27 cellular contexts compared by ENCODE assay signal in genomic region chr20:8228315-8228714, GRCh38.
A peak's percentile ranks its signal among the peaks of the same experiment; 100 is the strongest.
DNase-seq lines count a peak whose midpoint lies in the region; ATAC-seq and TF ChIP-seq lines count a peak whose summit lies in the region.
"Had no signal": no experiment of that assay in that cellular context is flagged by ENCODE, and none has a peak within 500 bp of the region (broad histone marks: within the 10 kb centered on the region; RNA-seq: fewer than 3 reads in every experiment).

No MANE protein-coding gene starts in this region.

- ATAC-seq in DND-41 (ENCODE audit: insufficient read depth, low read depth) (0 out of 3 replicates have a peak, but pooled peaks have one; percentile 9), GM19463 (IDR thresholded peaks at IDR 0.05; ENCODE audit: unreplicated experiment) (peak; percentile 72), HG03432 (IDR thresholded peaks at IDR 0.05; ENCODE audit: unreplicated experiment) (peak; percentile 62), left lung (no peak)
- ATAC-seq in stimulated activated memory B cell treated with anti-CD40 and anti-IgM and Interleukin-4, amounts not matched to agents 10 μg/mL and 1 μg/mL and 100 μg/mL, for 72 hours = no peak
- ATAC-seq: activated CD4-positive, CD25-positive, alpha-beta regulatory T cell treated with anti-CD3 and anti-CD28 coated beads, Interleukin-2, amount 50 U/mL, for 24 hours; activated CD8-positive, alpha-beta T cell treated with anti-CD3 and anti-CD28 coated beads for 36 hours; stimulated activated naive CD8-positive, alpha-beta T cell treated with anti-CD3 and anti-CD28 coated beads, Interleukin-15, Interleukin-2, amounts not matched to agents 100 U/mL and 50 U/mL, for 24 hours; T-cell had no signal

- H3K27ac ChIP-seq in DND-41 (ENCODE audit: low read length) = no peak overlapping the region
- no peak overlapping the region for H3K27ac ChIP-seq in left lung
- H3K27ac ChIP-seq: breast epithelium, coronary artery, GM23248, PC-9, spleen, thyroid gland had no signal

- H3K4me3 Mint-ChIP-seq in stimulated activated memory B cell treated with anti-CD40 and anti-IgM and Interleukin-4, amounts not matched to agents 10 μg/mL and 1 μg/mL and 100 μg/mL, for 72 hours = no peak overlapping the region
- H3K4me3 Mint-ChIP-seq: activated CD8-positive, alpha-beta T cell treated with anti-CD3 and anti-CD28 coated beads for 36 hours; T-cell had no signal

- H3K4me1 ChIP-seq in DND-41 (ENCODE audit: insufficient read depth, low read length) (no peaks in the 10 kb centered on the region), left lung (no peaks in the 10 kb centered on the region)
- H3K4me1 ChIP-seq: breast epithelium, spleen, thyroid gland had no signal

- H3K9ac ChIP-seq in DND-41 (ENCODE audit: low read depth, low read length) = no peak overlapping the region
- H3K9ac ChIP-seq: GM23248 had no signal

- TF ChIP-seq CTCF in DND-41 (IDR thresholded peaks at IDR 0.05; ENCODE audit: borderline replicate concordance, extremely low read depth, low read length, poor library complexity, severe bottlenecking) = no peak
- TF ChIP-seq CTCF in left lung (IDR thresholded peaks at IDR 0.05) = no peak

- no peak overlapping the region for H3K4me3 ChIP-seq in DND-41 (ENCODE audit: low read depth in 1 of 2, low read length in 2 of 2)
- H3K4me3 ChIP-seq in left lung = no peak overlapping the region
- H3K4me3 ChIP-seq: breast epithelium, coronary artery, GM23248, PC-9, thyroid gland had no signal

- H3K9me3 ChIP-seq in DND-41 (ENCODE audit: insufficient read depth, low read length, severe bottlenecking) = no peaks in the 10 kb centered on the region
- H3K9me3 ChIP-seq in left lung = no peaks in the 10 kb centered on the region
- H3K9me3 ChIP-seq: breast epithelium, spleen, thyroid gland had no signal

- H3K36me3 ChIP-seq in DND-41 (ENCODE audit: insufficient read depth, low read length) (no peaks in the 10 kb centered on the region), left lung (no peaks in the 10 kb centered on the region)
- H3K36me3 ChIP-seq: breast epithelium, spleen, thyroid gland had no signal

- intact Hi-C loops in left lung (cut with DNase I) = no loop called here

- no peak overlapping the region for H3K4me2 ChIP-seq in DND-41 (ENCODE audit: insufficient read depth, low read length)
- H3K4me2 ChIP-seq: PC-9 had no signal

- DNase-seq in DND-41 = no peak
- peak; percentile 39 for DNase-seq in left kidney (ENCODE audit: low read depth, low spot score)
- no peak for DNase-seq in NCI-H1436 (lab: John Stamatoyannopoulos, UW)
- DNase-seq in left lung = no peak
- DNase-seq in HEK293T (ENCODE audit: extremely low spot score) = no peak
- DNase-seq: activated CD8-positive, alpha-beta T cell treated with anti-CD3 and anti-CD28 coated beads for 36 hours; activated gamma-delta T cell treated with Interleukin-2 at 50 U/mL for 16 hours; GM23248; kidney glomerular epithelial cell; mesenchymal stem cell; NCI-H1930; NCI-H345; NCI-H82; PC-9; retina; SIG-M5; spleen; stimulated activated CD4-positive, alpha-beta T cell treated with anti-CD3 and anti-CD28 coated beads, Interleukin-4, amount 100 ng/mL, for 24 hours; stimulated activated naive CD8-positive, alpha-beta T cell treated with anti-CD3 and anti-CD28 coated beads, Interleukin-15, Interleukin-2, amounts not matched to agents 100 U/mL and 50 U/mL, for 24 hours; T-cell; thyroid gland had no signal

- no peaks in the 10 kb centered on the region for H3K27me3 Mint-ChIP-seq in stimulated activated memory B cell treated with anti-CD40 and anti-IgM and Interleukin-4, amounts not matched to agents 10 μg/mL and 1 μg/mL and 100 μg/mL, for 72 hours
- H3K27me3 Mint-ChIP-seq: activated CD8-positive, alpha-beta T cell treated with anti-CD3 and anti-CD28 coated beads for 36 hours had no signal

- peaks cover 72% of the 10 kb centered on the region for H3K79me2 ChIP-seq in DND-41 (ENCODE audit: insufficient read depth, low read length)

- POLR2A ChIA-PET in HEK293T (lab: Yijun Ruan, JAX) = no interaction called here

- no peak overlapping the region for H3K27ac Mint-ChIP-seq in stimulated activated memory B cell treated with anti-CD40 and anti-IgM and Interleukin-4, amounts not matched to agents 10 μg/mL and 1 μg/mL and 100 μg/mL, for 72 hours
- H3K27ac Mint-ChIP-seq: activated CD8-positive, alpha-beta T cell treated with anti-CD3 and anti-CD28 coated beads for 36 hours; T-cell had no signal

- CTCF ChIA-PET in HEK293T (lab: Yijun Ruan, JAX) = no interaction called here

- no peaks in the 10 kb centered on the region for H3K27me3 ChIP-seq in DND-41 (ENCODE audit: insufficient read depth, low read length, poor library complexity)
- no peaks in the 10 kb centered on the region for H3K27me3 ChIP-seq in left lung
- H3K27me3 ChIP-seq: breast epithelium, spleen, thyroid gland had no signal

- H3K36me3 Mint-ChIP-seq in stimulated activated memory B cell treated with anti-CD40 and anti-IgM and Interleukin-4, amounts not matched to agents 10 μg/mL and 1 μg/mL and 100 μg/mL, for 72 hours = no peaks in the 10 kb centered on the region
- H3K36me3 Mint-ChIP-seq: T-cell had no signal

- no peaks in the 10 kb centered on the region for H3K4me1 Mint-ChIP-seq in stimulated activated memory B cell treated with anti-CD40 and anti-IgM and Interleukin-4, amounts not matched to agents 10 μg/mL and 1 μg/mL and 100 μg/mL, for 72 hours

- no peak overlapping the region for H2AFZ ChIP-seq in DND-41 (ENCODE audit: low read depth, low read length)
- H2AFZ ChIP-seq: GM23248, PC-9 had no signal

- H4K20me1 ChIP-seq in DND-41 (ENCODE audit: insufficient read depth, low read length) = peaks cover 19% of the 10 kb centered on the region; the same call in 1 of the 2 replicates

- no peaks in the 10 kb centered on the region for H3K9me3 Mint-ChIP-seq in stimulated activated memory B cell treated with anti-CD40 and anti-IgM and Interleukin-4, amounts not matched to agents 10 μg/mL and 1 μg/mL and 100 μg/mL, for 72 hours
- H3K9me3 Mint-ChIP-seq: activated CD8-positive, alpha-beta T cell treated with anti-CD3 and anti-CD28 coated beads for 36 hours had no signal

TF ChIP-seq in HEK293T, 16 proteins besides CTCF, POLR2A, EP300 and RAD21:
- TF ChIP-seq ELF4 (IDR thresholded peaks at IDR 0.05) = no peak
- no peak for TF ChIP-seq PKNOX1 (IDR thresholded peaks at IDR 0.05)
- no peak for TF ChIP-seq ZNF384 (IDR thresholded peaks at IDR 0.05)
- TF ChIP-seq FOXA1 (IDR thresholded peaks at IDR 0.05) = no peak

Comparison
In these comparisons a context has a peak if more than half of its experiments do, and no peak if none do; other contexts are left out.
1. ATAC-seq: peak in DND-41 (single experiment), GM19463 (single experiment) and HG03432 (single experiment); none in stimulated activated memory B cell treated with anti-CD40 and anti-IgM and Interleukin-4, amounts not matched to agents 10 μg/mL and 1 μg/mL and 100 μg/mL, for 72 hours (single experiment) and left lung (single experiment).